In the genomic region with DNA sequence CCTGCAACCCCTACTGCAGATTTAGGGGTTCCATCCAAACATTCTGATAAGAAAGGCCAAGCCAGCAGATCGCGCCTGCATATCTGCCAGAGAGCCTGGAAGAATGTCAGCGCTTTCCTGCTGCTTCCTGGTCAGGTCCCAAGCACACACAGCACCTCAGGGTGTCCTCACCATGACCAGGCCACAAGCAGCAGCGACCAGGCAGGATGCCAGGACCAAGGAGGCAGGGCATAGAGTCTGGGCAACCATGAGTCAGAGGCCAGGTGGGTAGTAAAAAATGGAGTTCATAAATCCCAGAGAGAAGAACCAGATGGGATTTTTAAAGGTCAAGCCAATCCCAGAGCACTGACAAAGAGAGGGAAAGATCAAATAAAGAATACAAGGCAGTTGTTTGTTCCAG, we compare ENCODE assay signal across 15 cellular contexts. TPM values are rescaled to one million over a fixed set of nuclear protein-coding genes. Genes with fewer than 3 reads are reported as not detected.
A peak's percentile ranks its signal among the peaks of the same experiment; 100 is the strongest.
DNase-seq lines count a peak whose midpoint lies in the region; ATAC-seq and TF ChIP-seq lines count a peak whose summit lies in the region.
"Had no signal": no experiment of that assay in that cellular context is flagged by ENCODE, and none has a peak within 500 bp of the region (broad histone marks: within the 10 kb centered on the region; RNA-seq: fewer than 3 reads in every experiment).

No MANE protein-coding gene starts in this region.

- H3K9ac ChIP-seq in PC-3 (ENCODE audit: low read length) (no peak overlapping the region), colonic mucosa (ENCODE audit: low read depth in 2 of 2, low read length in 2 of 2) (peak overlapping the region in 1 of 2 donors; percentile 70)

- H3K36me3 ChIP-seq in PC-3 (ENCODE audit: low read depth, low read length) (no peaks in the 10 kb centered on the region), colonic mucosa (no peaks in the 10 kb centered on the region), hepatocyte (replicated peaks; ENCODE audit: insufficient read depth, low read depth) (no peaks in the 10 kb centered on the region)
- H3K36me3 ChIP-seq: esophagus muscularis mucosa had no signal

- POLR2A ChIA-PET in PC-3 (lab: Charles Lee; ENCODE audit: unreplicated experiment), result no interaction called here

- peak overlapping the region; percentile 73 for H3K27ac ChIP-seq in PC-3 (ENCODE audit: low read length)
- peak overlapping the region; percentile 76 for H3K27ac ChIP-seq in colonic mucosa
- no peak overlapping the region for H3K27ac ChIP-seq in hepatocyte
- H3K27ac ChIP-seq: esophagus muscularis mucosa, SK-N-MC had no signal

- H3K79me2 ChIP-seq in PC-3 (ENCODE audit: low read length) (no peaks in the 10 kb centered on the region), hepatocyte (no peaks in the 10 kb centered on the region)

- no peaks in the 10 kb centered on the region for H3K9me2 ChIP-seq in PC-3 (replicated peaks; ENCODE audit: low read length)
- no peaks in the 10 kb centered on the region for H3K9me2 ChIP-seq in hepatocyte (replicated peaks; ENCODE audit: insufficient read depth)

- H3K9me3 ChIP-seq in PC-3 (ENCODE audit: low read length) (no peaks in the 10 kb centered on the region), colonic mucosa (no peaks in the 10 kb centered on the region), hepatocyte (ENCODE audit: low read depth) (no peaks in the 10 kb centered on the region)
- H3K9me3 ChIP-seq: esophagus muscularis mucosa had no signal

- H3K27me3 ChIP-seq in PC-3 (ENCODE audit: low read length), result peaks cover 8% of the 10 kb centered on the region
- H3K27me3 ChIP-seq in colonic mucosa, result peaks cover 11% of the 10 kb centered on the region
- H3K27me3 ChIP-seq in hepatocyte, result peaks cover 24% of the 10 kb centered on the region

- 79% methylated on average over 4 of the region's 4 CpGs for WGBS in hepatocyte (ENCODE audit: low lambda C conversion rate, missing lambda C conversion rate)

- CTCF ChIA-PET in PC-3 (lab: Charles Lee), result no interaction called here

- peak overlapping the region; percentile 48 for H3K4me2 ChIP-seq in PC-3 (ENCODE audit: low read length)
- no peak overlapping the region for H3K4me2 ChIP-seq in hepatocyte

- TF ChIP-seq CTCF in PC-3 (conservative IDR thresholded peaks at IDR 0.05; ENCODE audit: low read depth, low read length) (no peak), colonic mucosa (IDR thresholded peaks at IDR 0.05) (no peak), hepatocyte (IDR thresholded peaks at IDR 0.05; ENCODE audit: poor library complexity) (no peak)

- H3K4me3 ChIP-seq in PC-3 (ENCODE audit: low read length) (no peak overlapping the region), colonic mucosa (no peak overlapping the region), hepatocyte (no peak overlapping the region)
- H3K4me3 ChIP-seq: esophagus muscularis mucosa, SK-N-MC had no signal

- H2AFZ ChIP-seq in PC-3 (ENCODE audit: low read length) (peak overlapping the region; percentile 44; the same call in 1 of the 2 replicates), hepatocyte (no peak overlapping the region)

- H3K4me1 ChIP-seq in PC-3 (ENCODE audit: insufficient read depth, low read length) (peaks cover 41% of the 10 kb centered on the region), colonic mucosa (peaks cover 3% of the 10 kb centered on the region), hepatocyte (ENCODE audit: insufficient read depth) (peaks cover 8% of the 10 kb centered on the region)

- no peaks in the 10 kb centered on the region for H3F3A ChIP-seq in PC-3 (ENCODE audit: low read length, unreplicated experiment)

- peak; percentile 93 for ATAC-seq in PC-3

- intact Hi-C loops in PC-3 (cut with micrococcal nuclease), result no loop called here
- intact Hi-C loops in colonic mucosa (cut with DNase I), result no loop called here

- DNase-seq in GM03348 (ENCODE audit: low spot score) (peak; percentile 12), PC-3 (peak; percentile 94), colonic mucosa (peak; percentile 94), renal cortical epithelial cell (ENCODE audit: low read depth) (peak; percentile 86), NCI-H1105 (lab: John Stamatoyannopoulos, UW) (no peak), NCI-H187 (lab: John Stamatoyannopoulos, UW) (no peak), hepatocyte (ENCODE audit: low spot score) (no peak)
- DNase-seq: activated CD4-positive, alpha-beta T cell treated with anti-CD3 and anti-CD28 coated beads, Interleukin-2, amount 10 ng/mL, durations not matched to agents 24 days and 14 days; activated effector memory CD4-positive, alpha-beta T cell treated with anti-CD3 and anti-CD28 coated beads, Interleukin-2, amount 50 U/mL, for 16 hours; CD4-positive, alpha-beta memory T cell; central memory CD4-positive, alpha-beta T cell; NCI-H1092 treated with DMSO at 0.1 percent for 48 hours; NCI-H524 had no signal

- BruUV-seq in PC-3 (replicated peaks; lab: Mats Ljungman, UMichigan), result no TSS peak

- H4K20me1 ChIP-seq in PC-3 (ENCODE audit: low read length), result no peaks in the 10 kb centered on the region
- H4K20me1 ChIP-seq in hepatocyte (ENCODE audit: insufficient read depth, poor library complexity, severe bottlenecking), result no peaks in the 10 kb centered on the region

RNA-seq across cellular contexts. Expression of a gene that starts 5.5 kb away (rescaled TPM):
- total RNA-seq in PC-3 (2014; rRNA removed) (6.9 and 7.7 TPM in 2 replicates), colonic mucosa (1 to 10 TPM in 1 of 2 donors, under 1 TPM in 1; 0.40 to 1.8 TPM), renal cortical epithelial cell (1.0 and 4.2 TPM in 2 replicates), hepatocyte (1.9 and 2.5 TPM in 2 replicates)
- 0.87 and 1.6 TPM in 2 replicates for polyA plus RNA-seq in hepatocyte
- polyA plus RNA-seq: CD4-positive, alpha-beta memory T cell had no signal

RNA-seq across cellular contexts. Expression of a gene that starts 13.2 kb away (rescaled TPM):
- 103 and 108 TPM in 2 replicates for total RNA-seq in PC-3 (2014; rRNA removed)
- 100 to 1,000 TPM in 1 of 2 donors, 10 to 100 TPM in 1; 54.9 to 110 TPM for total RNA-seq in colonic mucosa
- total RNA-seq in renal cortical epithelial cell, result 14.4 and 92.3 TPM in 2 replicates
- 25.0 and 31.8 TPM in 2 replicates for total RNA-seq in hepatocyte
- 187 and 202 TPM in 2 replicates for polyA plus RNA-seq in hepatocyte

RNA-seq across cellular contexts. Expression of a gene that starts 40.7 kb away (rescaled TPM):
- total RNA-seq in PC-3 (2014; rRNA removed) (43.9 and 46.4 TPM in 2 replicates), colonic mucosa (10 to 100 TPM; 16.0 to 18.4 TPM), renal cortical epithelial cell (4.8 and 13.7 TPM in 2 replicates), hepatocyte (34.2 and 39.4 TPM in 2 replicates)
- 36.7 and 42.9 TPM in 2 replicates for polyA plus RNA-seq in hepatocyte

RNA-seq across cellular contexts. Expression of a gene that starts 52.1 kb away (rescaled TPM):
- total RNA-seq in PC-3 (2014; rRNA removed), result 0.55 and 0.69 TPM in 2 replicates
- total RNA-seq in colonic mucosa, result not detected
- not detected in 2 replicates for total RNA-seq in renal cortical epithelial cell
- 0.04 TPM in 1 of 2 replicates, not detected in the other for total RNA-seq in hepatocyte
- 0.07 TPM in 1 of 2 replicates, not detected in the other for polyA plus RNA-seq in hepatocyte
- total RNA-seq: activated CD4-positive, alpha-beta T cell treated with anti-CD3 and anti-CD28 coated beads, Interleukin-2, amount 10 ng/mL, durations not matched to agents 24 days and 14 days; CD4-positive, alpha-beta memory T cell; esophagus muscularis mucosa had no signal

Comparison
In these comparisons a context has a peak if more than half of its experiments do, and no peak if none do; other contexts are left out.
1. DNase-seq: peak in GM03348 (single experiment), PC-3 (single experiment), colonic mucosa (single experiment) and renal cortical epithelial cell (single experiment); none in NCI-H1105 (single experiment), NCI-H187 (0 of 2) and hepatocyte (single experiment).